Comparison of ENCODE assay signal across 11 cellular contexts in the genomic region with DNA sequence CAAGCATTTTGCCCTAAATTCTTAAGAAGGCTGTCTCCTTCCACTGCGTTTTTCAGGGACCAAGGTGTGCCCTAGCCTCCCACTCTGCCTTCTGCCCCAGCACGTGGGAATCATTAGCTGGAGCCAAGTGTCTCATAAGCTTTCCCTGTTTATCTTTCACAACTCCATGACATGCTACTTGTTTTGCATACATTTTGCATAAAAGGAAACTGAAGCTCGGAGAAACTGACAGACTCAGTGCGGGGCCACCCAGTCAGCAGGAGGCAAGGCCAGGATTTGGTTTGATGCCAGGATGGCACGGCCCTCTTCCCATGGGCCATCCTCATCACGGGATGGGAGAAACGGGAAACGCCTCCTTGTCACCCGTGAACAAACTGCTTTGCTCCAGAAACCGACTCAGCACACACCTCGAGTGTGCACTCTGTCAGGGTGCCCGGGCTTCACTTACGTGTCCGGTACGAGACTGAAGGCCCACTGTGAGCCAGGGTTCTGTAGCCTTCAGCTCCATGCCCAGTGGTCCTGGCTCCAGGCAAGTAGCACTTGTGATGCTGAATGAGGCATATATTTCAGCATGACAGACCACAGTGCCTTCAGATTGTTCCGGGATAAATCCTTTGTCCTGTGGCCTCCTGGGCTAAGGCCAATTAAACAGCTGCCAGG. TPM values are rescaled to one million over a fixed set of nuclear protein-coding genes. Genes with fewer than 3 reads are reported as not detected.
DNase-seq lines count a peak whose midpoint lies in the region; ATAC-seq and TF ChIP-seq lines count a peak whose summit lies in the region.
"Had no signal": no experiment of that assay in that cellular context is flagged by ENCODE, and none has a peak within 500 bp of the region (broad histone marks: within the 10 kb centered on the region; RNA-seq: fewer than 3 reads in every experiment).

No MANE protein-coding gene starts in this region.

- H3K4me3 ChIP-seq in A673 (ENCODE audit: low read depth, low read length, poor library complexity, severe bottlenecking), result no peak overlapping the region
- H3K4me3 ChIP-seq in body of pancreas, result no peak overlapping the region
- H3K4me3 ChIP-seq: testis had no signal

- no peaks in the 10 kb centered on the region for H3K27me3 ChIP-seq in A673 (replicated peaks; ENCODE audit: insufficient read depth, low read depth, low read length, poor library complexity)
- H3K27me3 ChIP-seq in body of pancreas, result no peaks in the 10 kb centered on the region
- H3K27me3 ChIP-seq: testis had no signal

- in situ Hi-C loops in GM13977 (cut with MboI; ENCODE audit: low pct_unique_long_range_greater_than_20kb, low sequenced_read_pairs, unreplicated experiment), result no loop called here

- peaks cover 13% of the 10 kb centered on the region for H3K9me3 Mint-ChIP-seq in mesothelial cell of epicardium

- peak in 1 of 3 donors; percentile 7 for TF ChIP-seq POLR2A in body of pancreas (IDR thresholded peaks at IDR 0.05)

- TF ChIP-seq CTCF in A673 (conservative IDR thresholded peaks at IDR 0.05; ENCODE audit: low read depth, low read length) (no peak), body of pancreas (IDR thresholded peaks at IDR 0.05) (no peak), mesothelial cell of epicardium (IDR thresholded peaks at IDR 0.05; ENCODE audit: unreplicated experiment) (no peak), GM13977 (IDR thresholded peaks at IDR 0.05; ENCODE audit: extremely low read depth, insufficient read depth, missing control alignments) (no peak)

- H3K9me3 ChIP-seq in A673 (ENCODE audit: low read depth, low read length, poor library complexity, severe bottlenecking) (no peaks in the 10 kb centered on the region), body of pancreas (no peaks in the 10 kb centered on the region)
- H3K9me3 ChIP-seq: testis had no signal

- peaks cover 38% of the 10 kb centered on the region for H3K4me1 Mint-ChIP-seq in mesothelial cell of epicardium

- H3K4me1 ChIP-seq in A673 (ENCODE audit: insufficient read depth, low read length, poor library complexity, severe bottlenecking) (peaks cover 17% of the 10 kb centered on the region), body of pancreas (peaks cover 35% of the 10 kb centered on the region)
- H3K4me1 ChIP-seq: testis had no signal

- ATAC-seq in body of pancreas (peak; percentile 11), HG03135 (IDR thresholded peaks at IDR 0.05; ENCODE audit: unreplicated experiment) (no peak)

- no peaks in the 10 kb centered on the region for H3K36me3 ChIP-seq in A673 (ENCODE audit: insufficient read depth, low read length, poor library complexity, severe bottlenecking)
- H3K36me3 ChIP-seq in body of pancreas (replicated peaks in 1 of 2; ENCODE audit: insufficient read depth in 1 of 2, low read depth in 2 of 2), result no peaks in the 10 kb centered on the region

- CTCF ChIA-PET in A673 (lab: Charles Lee), result no interaction called here
- CTCF ChIA-PET in HEK293T (lab: Yijun Ruan, JAX), result interaction anchor here (0.5 kb wide), 1 partner anchor 93 kb away, joined by 3 read pairs; no protein-coding TSS in a partner anchor

- peak overlapping the region; percentile 60 for H3K27ac Mint-ChIP-seq in mesothelial cell of epicardium

- peaks cover 3% of the 10 kb centered on the region for H3K36me3 Mint-ChIP-seq in mesothelial cell of epicardium

- no TSS peak for BruUV-seq in A673 (replicated peaks; lab: Mats Ljungman, UMichigan)

- WGBS in body of pancreas, 2 donors, result 44 to 51% methylated on average over 11 to 16 of the region's 16 CpGs

- DNase-seq in A673 (ENCODE audit: low spot score), result peak; percentile 29
- peak; percentile 35 for DNase-seq in HEK293T (ENCODE audit: extremely low spot score)
- peak in 1 of 4 donors; percentile 26 for DNase-seq in body of pancreas
- DNase-seq in mesothelial cell of epicardium (ENCODE audit: low spot score in 2 of 2, unreplicated experiment in 2 of 2), result no peak
- no peak for DNase-seq in GM13977 (ENCODE audit: low spot score)
- DNase-seq in HuH-7.5 (ENCODE audit: low spot score), result no peak
- no peak for DNase-seq in globus pallidus (ENCODE audit: low spot score)
- DNase-seq: activated CD4-positive, alpha-beta T cell treated with anti-CD3 and anti-CD28 coated beads for 1 hour; amniotic stem cell; testis had no signal

- H3K4me3 Mint-ChIP-seq in mesothelial cell of epicardium, result no peak overlapping the region

- no peaks in the 10 kb centered on the region for H3K27me3 Mint-ChIP-seq in mesothelial cell of epicardium (ENCODE audit: low read depth)

- POLR2A ChIA-PET in A673 (lab: Charles Lee; ENCODE audit: low non-redundant PET), result no interaction called here
- POLR2A ChIA-PET in HEK293T (lab: Yijun Ruan, JAX), result interaction anchor here (1.7 to 2.4 kb wide), 2 partner anchors 10 to 81 kb away, joined by 7 read pairs; a partner anchor contains a TSS

- intact Hi-C loops in A673 (cut with micrococcal nuclease; ENCODE audit: unreplicated experiment) (no loop called here), body of pancreas (cut with DNase I) (loop anchor here (10.0 kb wide), 1 partner anchor 72 kb away; no protein-coding TSS in a partner anchor)

- no peak overlapping the region for H3K27ac ChIP-seq in A673 (ENCODE audit: low read depth, low read length, poor library complexity, severe bottlenecking)
- H3K27ac ChIP-seq in body of pancreas, result peak overlapping the region in 3 of 4 donors; percentile 1 to 66 (median 15)
- H3K27ac ChIP-seq: testis had no signal

TF ChIP-seq in HEK293T, 16 proteins besides CTCF, POLR2A, EP300 and RAD21:
- no peak for TF ChIP-seq FOXA1 (IDR thresholded peaks at IDR 0.05)
- no peak for TF ChIP-seq L3MBTL2 (conservative IDR thresholded peaks at IDR 0.05)
- TF ChIP-seq FOXK2 (IDR thresholded peaks at IDR 0.05), result no peak
- TF ChIP-seq BHLHE40 (IDR thresholded peaks at IDR 0.05; ENCODE audit: borderline replicate concordance), result no peak
- no peak for TF ChIP-seq CTBP1 (IDR thresholded peaks at IDR 0.05; ENCODE audit: borderline replicate concordance)
- no peak for TF ChIP-seq TARDBP (IDR thresholded peaks at IDR 0.05)
- TF ChIP-seq ELF4 (IDR thresholded peaks at IDR 0.05), result no peak
- no peak for TF ChIP-seq NFRKB (IDR thresholded peaks at IDR 0.05)
- no peak for TF ChIP-seq ZNF384 (IDR thresholded peaks at IDR 0.05)
- TF ChIP-seq, protein P1, sequence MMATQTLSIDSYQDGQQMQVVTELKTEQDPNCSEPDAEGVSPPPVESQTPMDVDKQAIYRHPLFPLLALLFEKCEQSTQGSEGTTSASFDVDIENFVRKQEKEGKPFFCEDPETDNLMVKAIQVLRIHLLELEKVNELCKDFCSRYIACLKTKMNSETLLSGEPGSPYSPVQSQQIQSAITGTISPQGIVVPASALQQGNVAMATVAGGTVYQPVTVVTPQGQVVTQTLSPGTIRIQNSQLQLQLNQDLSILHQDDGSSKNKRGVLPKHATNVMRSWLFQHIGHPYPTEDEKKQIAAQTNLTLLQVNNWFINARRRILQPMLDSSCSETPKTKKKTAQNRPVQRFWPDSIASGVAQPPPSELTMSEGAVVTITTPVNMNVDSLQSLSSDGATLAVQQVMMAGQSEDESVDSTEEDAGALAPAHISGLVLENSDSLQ (IDR thresholded peaks at IDR 0.05), result no peak
- TF ChIP-seq ARNT (IDR thresholded peaks at IDR 0.05), result no peak
- no peak for TF ChIP-seq FOXM1 (IDR thresholded peaks at IDR 0.05; ENCODE audit: borderline replicate concordance)
- TF ChIP-seq HDGF (IDR thresholded peaks at IDR 0.05; ENCODE audit: borderline replicate concordance), result no peak
TF ChIP-seq in HEK293T: peak in this region for 0.

RNA-seq across cellular contexts. Expression of a gene that starts 9.6 kb away (rescaled TPM):
- total RNA-seq in A673 (2021) (1.4 TPM in 2 replicates), body of pancreas (10 to 100 TPM; 12.5 to 73.2 TPM), mesothelial cell of epicardium (8.5 to 10.1 TPM (median 9.4 TPM) in 3 replicates)

Comparison
In these comparisons a context has a peak if more than half of its experiments do, and no peak if none do; other contexts are left out.
1. DNase-seq: peak in A673 (single experiment) and HEK293T (single experiment); none in mesothelial cell of epicardium (0 of 2), GM13977 (single experiment), HuH-7.5 (single experiment) and globus pallidus (single experiment).